ENCODE assay signal across 10 cellular contexts in the genomic region with DNA sequence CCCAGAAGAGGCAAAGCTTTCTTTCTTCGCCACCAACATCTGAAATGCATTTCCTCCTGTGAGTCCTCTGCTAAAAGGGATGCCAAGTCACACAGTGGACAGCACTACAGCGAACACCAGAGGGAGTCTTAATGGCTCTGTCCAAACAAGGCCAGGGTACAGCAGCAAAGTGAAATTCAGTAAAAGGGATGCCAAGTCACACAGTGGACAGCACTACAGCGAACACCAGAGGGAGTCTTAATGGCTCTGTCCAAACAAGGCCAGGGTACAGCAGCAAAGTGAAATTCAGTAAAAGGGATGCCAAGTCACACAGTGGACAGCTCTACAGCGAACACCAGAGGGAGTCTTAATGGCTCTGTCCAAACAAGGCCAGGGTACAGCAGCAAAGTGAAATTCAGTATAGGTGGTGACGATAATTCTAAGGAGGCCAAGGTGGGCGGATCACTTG. TPM values are rescaled to one million over a fixed set of nuclear protein-coding genes. Genes with fewer than 3 reads are reported as not detected.
DNase-seq lines count a peak whose midpoint lies in the region; ATAC-seq, FAIRE-seq and TF ChIP-seq lines count a peak whose summit lies in the region.
"Not testable (repeated sequence)": the region's sequence is repeated elsewhere in the genome, so short reads cannot be mapped to it uniquely, and the experiment has no call there.
"Had no signal": no experiment of that assay in that cellular context is flagged by ENCODE, and none has a peak within 500 bp of the region (broad histone marks: within the 10 kb centered on the region; RNA-seq: fewer than 3 reads in every experiment).

No MANE protein-coding gene starts in this region.

- not testable (repeated sequence) for H3K9me3 ChIP-seq in IMR-90 (ENCODE audit: control insufficient read depth, insufficient read depth, low read length); K562 (replicated peaks; ENCODE audit: control insufficient read depth, insufficient read depth, low read depth, low read length); fibroblast of lung (ENCODE audit: control insufficient read depth, insufficient read depth, low read depth, low read length); right cardiac atrium (ENCODE audit: control insufficient read depth, low read length); upper lobe of right lung

- in situ Hi-C loops in IMR-90 (cut with MboI; ENCODE audit: low sequenced_read_pairs); K562 (cut with MboI): not testable (repeated sequence)

- not testable (repeated sequence) for H4K8ac ChIP-seq in IMR-90 (ENCODE audit: low read depth in 2 of 2, low read length in 2 of 2)

- H3K27me3 ChIP-seq in IMR-90 (ENCODE audit: control insufficient read depth, insufficient read depth, low read length); K562 (ENCODE audit: control insufficient read depth in 2 of 2, insufficient read depth in 2 of 2, low read length in 2 of 2); fibroblast of lung (ENCODE audit: control insufficient read depth, insufficient read depth, low read length); right cardiac atrium (ENCODE audit: control insufficient read depth, insufficient read depth); upper lobe of right lung: not testable (repeated sequence)

- not testable (repeated sequence) for TF ChIP-seq RAD21 in IMR-90 (IDR thresholded peaks at IDR 0.05; ENCODE audit: low read length); K562 (CRISPR knock-in tag; conservative IDR thresholded peaks at IDR 0.05 in 1 of 2, IDR thresholded peaks at IDR 0.05 in 1 of 2)

- H2BK15ac ChIP-seq in IMR-90 (ENCODE audit: low read depth, low read length) = not testable (repeated sequence)

- H3K79me1 ChIP-seq in IMR-90 (ENCODE audit: low read depth in 1 of 2, low read length in 2 of 2) = not testable (repeated sequence)

- dilution Hi-C loops in IMR-90 (cut with HindIII; ENCODE audit: low sequenced_read_pairs, unreplicated experiment) = not testable (repeated sequence)

- H3K4me2 ChIP-seq in IMR-90 (ENCODE audit: low read depth, low read length); K562 (ENCODE audit: insufficient read depth, low read length); fibroblast of lung (ENCODE audit: extremely low read depth, insufficient read depth, low read length): not testable (repeated sequence)

- H2AFZ ChIP-seq in IMR-90 (replicated peaks; ENCODE audit: low read length, poor library complexity); K562 (ENCODE audit: low read depth, low read length); fibroblast of lung (ENCODE audit: low read length): not testable (repeated sequence)

- not testable (repeated sequence) for H2BK120ac ChIP-seq in IMR-90 (ENCODE audit: low read depth, low read length)

- POLR2A ChIA-PET in IMR-90 (lab: Charles Lee; ENCODE audit: unreplicated experiment); K562 (lab: Yijun Ruan, JAX): not testable (repeated sequence)

- not testable (repeated sequence) for H3K4me3 ChIP-seq in IMR-90 (ENCODE audit: insufficient read depth, low read depth, low read length); K562; fibroblast of lung (replicated peaks in 1 of 4; ENCODE audit: control extremely low read depth in 1 of 4, insufficient read depth in 1 of 4, low read depth in 3 of 4, low read length in 4 of 4); right cardiac atrium (ENCODE audit: low read length); upper lobe of right lung

- not testable (repeated sequence) for H2AK5ac ChIP-seq in IMR-90 (ENCODE audit: low read depth, low read length)

- H3K9me3 Mint-ChIP-seq in nephron progenitor cell = not testable (repeated sequence)

- not testable (repeated sequence) for H3K4ac ChIP-seq in IMR-90 (ENCODE audit: low read depth, low read length)

- not testable (repeated sequence) for H3K23ac ChIP-seq in IMR-90 (ENCODE audit: low read depth, low read length)

- H2AK9ac ChIP-seq in IMR-90 (replicated peaks; ENCODE audit: low read depth, low read length, poor library complexity) = not testable (repeated sequence)

- H3K79me2 ChIP-seq in K562 (ENCODE audit: control insufficient read depth, insufficient read depth, low read length); fibroblast of lung (ENCODE audit: control insufficient read depth, insufficient read depth, low read length): not testable (repeated sequence)

- H3K4me1 ChIP-seq in IMR-90 (ENCODE audit: control insufficient read depth, insufficient read depth, low read length); fibroblast of lung (ENCODE audit: control insufficient read depth, extremely low read depth, insufficient read depth, low read length); right cardiac atrium (ENCODE audit: control insufficient read depth, insufficient read depth, low read length); upper lobe of right lung: not testable (repeated sequence)
- peaks cover 0 to 16% of the 10 kb centered on the region in 2 experiments; a peak in 3 of 5 replicates for H3K4me1 ChIP-seq in K562 (replicated peaks in 1 of 2; ENCODE audit: control insufficient read depth in 2 of 2, insufficient read depth in 2 of 2, low read length in 2 of 2)

- H3K56ac ChIP-seq in IMR-90 (ENCODE audit: extremely low read depth, insufficient read depth, low read length) = not testable (repeated sequence)

- not testable (repeated sequence) for H3K9ac ChIP-seq in IMR-90 (ENCODE audit: low read depth, low read length); K562 (ENCODE audit: insufficient read depth in 1 of 2, low read depth in 2 of 2, low read length in 2 of 2); fibroblast of lung (ENCODE audit: insufficient read depth, low read length)

- peak; percentile 35 for DNase-seq in COR-L47 (lab: John Stamatoyannopoulos, UW)
- DNase-seq in IMR-90 = peak; percentile 20
- DNase-seq in RKO (ENCODE audit: low spot score) = peak; percentile 84
- not testable (repeated sequence) for DNase-seq in K562 (ENCODE audit: extremely low read depth in 1 of 4, low spot score in 3 of 4); right cardiac atrium; nephron progenitor cell; upper lobe of right lung
- peak in 1 of 2 donors; percentile 44 for DNase-seq in fibroblast of lung (ENCODE audit: low read depth in 2 of 2)

- not testable (repeated sequence) for H3K36me3 Mint-ChIP-seq in nephron progenitor cell (ENCODE audit: low read depth)

- not testable (repeated sequence) for H3K4me1 Mint-ChIP-seq in nephron progenitor cell

- H3K9me1 ChIP-seq in IMR-90 (ENCODE audit: insufficient read depth, low read length); K562 (ENCODE audit: control insufficient read depth, insufficient read depth, low read length): not testable (repeated sequence)

- not testable (repeated sequence) for TF ChIP-seq EP300 in K562 (IDR thresholded peaks at IDR 0.05; ENCODE audit: low read length)

- not testable (repeated sequence) for BruUV-seq in IMR-90 (replicated peaks; lab: Mats Ljungman, UMichigan); K562 (replicated peaks; lab: Mats Ljungman, UMichigan)

- CTCF ChIA-PET in IMR-90 (lab: Yijun Ruan, JAX); K562 (lab: Yijun Ruan, JAX; ENCODE audit: low intra/inter-chr PET ratio): not testable (repeated sequence)

- not testable (repeated sequence) for H4K91ac ChIP-seq in IMR-90 (ENCODE audit: insufficient read depth, low read depth, low read length)

- TF ChIP-seq CTCF in IMR-90 (conservative IDR thresholded peaks at IDR 0.05; ENCODE audit: low read depth, low read length) = 0 out of 2 replicates have a peak, but pooled peaks have one; percentile 27
- peak in 2 of 3 experiments; percentile 23 to 35; a peak in 3 of 6 replicates for TF ChIP-seq CTCF in K562 (IDR thresholded peaks at IDR 0.05 in 2 of 3, conservative IDR thresholded peaks at IDR 0.05 in 1 of 3; ENCODE audit: insufficient read depth in 2 of 3, low read depth in 1 of 3, low read length in 3 of 3)
- peak; percentile 11 to 13 for TF ChIP-seq CTCF in fibroblast of lung (conservative IDR thresholded peaks at IDR 0.05 in 1 of 2, IDR thresholded peaks at IDR 0.05 in 1 of 2; ENCODE audit: low read depth in 1 of 2, low read length in 2 of 2)
- peak; percentile 14 for TF ChIP-seq CTCF in nephron progenitor cell (IDR thresholded peaks at IDR 0.05)
- TF ChIP-seq CTCF in upper lobe of right lung (IDR thresholded peaks at IDR 0.05) = peak; percentile 21

- WGBS in IMR-90 (ENCODE audit: extremely low coverage in 2 of 2, insufficient read length in 1 of 2), 2 experiments = 71% methylated on average over 1 of the region's 6 CpGs; no CpG with 5 or more reads in 1 of the 2 experiments
- WGBS in K562 (ENCODE audit: insufficient coverage, low coverage, missing lambda C conversion rate) = 62% methylated on average over 5 of the region's 6 CpGs
- WGBS in right cardiac atrium = 57% methylated on average over 6 of the region's 6 CpGs

- not testable (repeated sequence) for H4K5ac ChIP-seq in IMR-90 (ENCODE audit: low read depth, low read length)

- peak; percentile 85 for ATAC-seq in IMR-90 (ENCODE audit: low read depth)
- ATAC-seq in K562 = peak; percentile 72
- ATAC-seq in right cardiac atrium = peak; percentile 65 to 72
- peak; percentile 28 for ATAC-seq in upper lobe of right lung

- not testable (repeated sequence) for H3K27me3 Mint-ChIP-seq in nephron progenitor cell (ENCODE audit: low read depth, poor library complexity)

- FAIRE-seq in K562 (lab: Jason Lieb, UNC) = peak; percentile 71

- not testable (repeated sequence) for H4K20me1 ChIP-seq in IMR-90 (ENCODE audit: insufficient read depth, low read length); K562 (replicated peaks; ENCODE audit: control insufficient read depth, insufficient read depth, low read length); fibroblast of lung (ENCODE audit: control insufficient read depth, extremely low read depth, insufficient read depth, low read length)

- intact Hi-C loops in IMR-90 (cut with micrococcal nuclease) = loop anchor here (5.0 kb wide), 1 partner anchor 53 kb away; the partner anchor contains the start of gene LRRC10
- intact Hi-C loops in K562 (cut with micrococcal nuclease); right cardiac atrium (cut with DNase I); upper lobe of right lung (cut with DNase I): not testable (repeated sequence)

- H3K36me3 ChIP-seq in IMR-90 (ENCODE audit: control insufficient read depth, insufficient read depth, low read length); K562 (ENCODE audit: control insufficient read depth, insufficient read depth, low read length); fibroblast of lung (ENCODE audit: control insufficient read depth, insufficient read depth, low read length); upper lobe of right lung: not testable (repeated sequence)

- TF ChIP-seq POLR2A in IMR-90 (IDR thresholded peaks at IDR 0.05; ENCODE audit: low read depth, low read length); K562 (conservative IDR thresholded peaks at IDR 0.05): not testable (repeated sequence)

- H3K18ac ChIP-seq in IMR-90 (ENCODE audit: low read depth, low read length) = not testable (repeated sequence)

- H2BK5ac ChIP-seq in IMR-90 (ENCODE audit: low read depth, low read length, poor library complexity, severe bottlenecking) = not testable (repeated sequence)

- not testable (repeated sequence) for H3K27ac ChIP-seq in IMR-90 (ENCODE audit: insufficient read depth, low read length); K562 (ENCODE audit: extremely low read depth, low read depth, low read length); fibroblast of lung (ENCODE audit: insufficient read depth, low read length); right cardiac atrium (ENCODE audit: low read length); upper lobe of right lung

- H3K4me3 Mint-ChIP-seq in nephron progenitor cell = not testable (repeated sequence)

- not testable (repeated sequence) for H3K27ac Mint-ChIP-seq in nephron progenitor cell

- H2BK20ac ChIP-seq in IMR-90 (ENCODE audit: low read depth, low read length) = not testable (repeated sequence)

- H3K14ac ChIP-seq in IMR-90 (replicated peaks; ENCODE audit: low read depth, low read length) = not testable (repeated sequence)

RNA-seq across cellular contexts. Expression of gene BEST3, which starts 34.1 kb away (rescaled TPM):
- total RNA-seq in IMR-90 (2012; rRNA removed) (under 0.01 TPM in 2 replicates), K562 (2014; rRNA removed) (not detected in 2 replicates), K562 (2014; rRNA removed; fragmentation: Illumina TruSeq; extraction: Trizol) (not detected in 2 replicates), K562 (2015; rRNA removed; fragmentation: Illumina TruSeq; extraction: Trizol) (not detected in 2 replicates), K562 (2021) (not detected in 2 replicates), fibroblast of lung (not detected in 2 replicates), right cardiac atrium (under 1 TPM in 1 of 4 donors, not detected in 3; 0.15 TPM), upper lobe of right lung (not detected)
- polyA plus RNA-seq in IMR-90 (2012; rRNA removed) (0.07 and 0.09 TPM in 2 replicates), K562 (2011; rRNA removed) (0.15 TPM in 1 of 2 replicates, not detected in the other), K562 (2014; fragmentation: Illumina TruSeq; extraction: Trizol) (not detected in 2 replicates), K562 (2014; fragmentation: Nextera tagmentation; extraction: Ambion mirVana) (not detected), K562 (2014; rRNA removed) (0.08 TPM in 1 of 2 replicates, not detected in the other), fibroblast of lung (0.03 TPM in 1 of 2 replicates, not detected in the other), right cardiac atrium (not detected)
- polyA plus RNA-seq in IMR-90 (2012; cell fraction: cytosol; rRNA removed) = 0.02 and 0.05 TPM in 2 replicates
- polyA plus RNA-seq in IMR-90 (2012; cell fraction: nucleus; rRNA removed; ENCODE audit: low replicate concordance) = 0.07 TPM in 1 of 2 replicates, not detected in the other
- total RNA-seq in K562 (2011; cell fraction: chromatin; rRNA removed; ENCODE audit: low replicate concordance) = 0.14 TPM in 1 of 2 replicates, not detected in the other
- total RNA-seq in K562 (2011; cell fraction: nucleolus; rRNA removed) = not detected in 2 replicates
- total RNA-seq in K562 (2011; cell fraction: nucleoplasm; rRNA removed) = not detected in 2 replicates
- 0.03 TPM in 2 replicates for polyA plus RNA-seq in K562 (2011; cell fraction: cytosol; rRNA removed)
- polyA plus RNA-seq in K562 (2011; cell fraction: nucleus; rRNA removed) = not detected in 2 replicates
- polyA plus RNA-seq in K562 (2012) = 0.03 and 0.12 TPM in 2 replicates
- polyA minus RNA-seq in K562 (2011; rRNA and poly(A)+ RNA removed) = 0.11 TPM in 1 of 2 replicates, not detected in the other
- not detected in 2 replicates for polyA minus RNA-seq in K562 (2011; cell fraction: cytosol; rRNA and poly(A)+ RNA removed)
- polyA minus RNA-seq in K562 (2011; cell fraction: nucleus; rRNA and poly(A)+ RNA removed) = not detected in 2 replicates
- polyA plus RNA-seq in fibroblast of lung (2012) = not detected in 2 replicates
- not detected in 2 replicates for polyA minus RNA-seq in fibroblast of lung (ENCODE audit: low replicate concordance)
- total RNA-seq: sigmoid colon had no signal
- polyA plus RNA-seq: sigmoid colon had no signal

RNA-seq across cellular contexts. Expression of gene LRRC10, which starts 54.2 kb away (rescaled TPM):
- not detected in 2 replicates for total RNA-seq in IMR-90 (2012; rRNA removed)
- polyA plus RNA-seq in IMR-90 (2012; rRNA removed) = not detected in 2 replicates
- not detected in 2 replicates for polyA plus RNA-seq in IMR-90 (2012; cell fraction: cytosol; rRNA removed)
- not detected in 2 replicates for polyA plus RNA-seq in IMR-90 (2012; cell fraction: nucleus; rRNA removed; ENCODE audit: low replicate concordance)
- total RNA-seq in K562 (2011; cell fraction: chromatin; rRNA removed; ENCODE audit: low replicate concordance) = not detected in 2 replicates
- not detected in 2 replicates for total RNA-seq in K562 (2011; cell fraction: nucleolus; rRNA removed)
- total RNA-seq in K562 (2011; cell fraction: nucleoplasm; rRNA removed) = not detected in 2 replicates
- total RNA-seq in K562 (2014; rRNA removed) = not detected in 2 replicates
- not detected in 2 replicates for total RNA-seq in K562 (2014; rRNA removed; fragmentation: Illumina TruSeq; extraction: Trizol)
- total RNA-seq in K562 (2015; rRNA removed; fragmentation: Illumina TruSeq; extraction: Trizol) = not detected in 2 replicates
- not detected in 2 replicates for total RNA-seq in K562 (2021)
- polyA plus RNA-seq in K562 (2011; rRNA removed) = not detected in 2 replicates
- not detected in 2 replicates for polyA plus RNA-seq in K562 (2011; cell fraction: cytosol; rRNA removed)
- polyA plus RNA-seq in K562 (2011; cell fraction: nucleus; rRNA removed) = not detected in 2 replicates
- polyA plus RNA-seq in K562 (2012) = not detected in 2 replicates
- not detected in 2 replicates for polyA plus RNA-seq in K562 (2014; fragmentation: Illumina TruSeq; extraction: Trizol)
- polyA plus RNA-seq in K562 (2014; fragmentation: Nextera tagmentation; extraction: Ambion mirVana) = not detected
- polyA plus RNA-seq in K562 (2014; rRNA removed) = 0.09 TPM in 1 of 2 replicates, not detected in the other
- not detected in 2 replicates for polyA minus RNA-seq in K562 (2011; rRNA and poly(A)+ RNA removed)
- not detected in 2 replicates for polyA minus RNA-seq in K562 (2011; cell fraction: cytosol; rRNA and poly(A)+ RNA removed)
- not detected in 2 replicates for polyA minus RNA-seq in K562 (2011; cell fraction: nucleus; rRNA and poly(A)+ RNA removed)
- total RNA-seq in fibroblast of lung = not detected in 2 replicates
- polyA plus RNA-seq in fibroblast of lung = not detected in 2 replicates
- polyA plus RNA-seq in fibroblast of lung (2012) = not detected in 2 replicates
- polyA minus RNA-seq in fibroblast of lung (ENCODE audit: low replicate concordance) = not detected in 2 replicates
- 10 to 100 TPM in 3 of 4 donors, 1 to 10 TPM in 1; 3.2 to 22.2 (median 20.4) TPM for total RNA-seq in right cardiac atrium
- 22.0 TPM for polyA plus RNA-seq in right cardiac atrium
- not detected for total RNA-seq in upper lobe of right lung
- total RNA-seq: mucosa of descending colon, sigmoid colon had no signal

Comparison
In these comparisons a context has a peak if more than half of its experiments do, and no peak if none do; other contexts are left out.
1. ATAC-seq: peak in every context shown above with its lines; median percentile 85 in IMR-90; 72 in K562; 68 in right cardiac atrium; 28 in upper lobe of right lung.